In genomic region chr9:88753691-88754367, GRCh38 we compare ENCODE assay signal across 22 cellular contexts.
DNase-seq lines count a peak whose midpoint lies in the region; ATAC-seq and TF ChIP-seq lines count a peak whose summit lies in the region.
"Had no signal": no experiment of that assay in that cellular context is flagged by ENCODE, and none has a peak within 500 bp of the region (broad histone marks: within the 10 kb centered on the region; RNA-seq: fewer than 3 reads in every experiment).

No MANE protein-coding gene starts in this region.

- H3K9ac ChIP-seq in BLaER1 treated with 17β-estradiol and CSF1 and Interleukin-3, amounts not matched to agents 10 nM and 100 nM, result peak overlapping the region in 1 of 11 experiments; percentile 39; a peak in 1 of 22 replicates
- no peak overlapping the region for H3K9ac ChIP-seq in neural progenitor cell

- no peaks in the 10 kb centered on the region for H3K79me2 ChIP-seq in neural progenitor cell (ENCODE audit: low read depth)

- H3K4me1 Mint-ChIP-seq in neural progenitor cell, result peaks cover 33% of the 10 kb centered on the region
- peaks cover 7% of the 10 kb centered on the region for H3K4me1 Mint-ChIP-seq in WTC11

- H3K36me3 Mint-ChIP-seq in neural progenitor cell (peaks cover 2% of the 10 kb centered on the region), WTC11 (peaks cover 5% of the 10 kb centered on the region; the same call in 1 of the 2 replicates)
- H3K36me3 Mint-ChIP-seq: CD8-positive, alpha-beta T cell had no signal

- peaks cover 7% of the 10 kb centered on the region for H3K27me3 Mint-ChIP-seq in neural progenitor cell (ENCODE audit: insufficient read depth, low read depth)
- H3K27me3 Mint-ChIP-seq in WTC11 (ENCODE audit: low read depth), result no peaks in the 10 kb centered on the region

- peaks cover 13% of the 10 kb centered on the region for H3K9me3 Mint-ChIP-seq in neural progenitor cell
- peaks cover 19% of the 10 kb centered on the region for H3K9me3 Mint-ChIP-seq in WTC11
- H3K9me3 Mint-ChIP-seq: CD8-positive, alpha-beta T cell had no signal

- no peak for TF ChIP-seq EP300 in upper lobe of left lung (IDR thresholded peaks at IDR 0.05)

- H3K4me3 Mint-ChIP-seq in neural progenitor cell (no peak overlapping the region), WTC11 (no peak overlapping the region)
- H3K4me3 Mint-ChIP-seq: CD8-positive, alpha-beta T cell had no signal

- TF ChIP-seq POLR2A in upper lobe of left lung (IDR thresholded peaks at IDR 0.05), result no peak

- DNase-seq in RPMI7951 (ENCODE audit: low read depth) (peak; percentile 28), heart right ventricle (peak in 1 of 2 donors; percentile 71), neural progenitor cell (ENCODE audit: low spot score) (no peak), WTC11 (ENCODE audit: low spot score) (no peak), upper lobe of left lung (no peak)
- DNase-seq in activated T-cell treated with anti-CD3 and anti-CD28 coated beads, Interleukin-2, amount 50 U/mL, for 48 hours, result no peak
- DNase-seq: activated CD4-positive, alpha-beta T cell treated with anti-CD3 and anti-CD28 coated beads, Interleukin-2, amount 50 U/mL, for 4 hours; activated naive CD4-positive, alpha-beta T cell treated with Interleukin-2 at 50 U/mL for 16 hours; amniotic stem cell; CD8-positive, alpha-beta T cell; esophagus squamous epithelium; left colon; MM.1S; NCI-H1436 treated with DMSO at 0.1 percent for 48 hours; NCI-H774; ovary; PC-9; stimulated activated naive CD4-positive, alpha-beta T cell treated with Interleukin-2 at 50 U/mL for 16 hours had no signal

- H3K36me3 ChIP-seq in BLaER1 treated with 17β-estradiol and CSF1 and Interleukin-3, amounts not matched to agents 10 nM and 100 nM, result no peaks in the 10 kb centered on the region
- H3K36me3 ChIP-seq in heart right ventricle (no peaks in the 10 kb centered on the region), neural progenitor cell (no peaks in the 10 kb centered on the region), upper lobe of left lung (no peaks in the 10 kb centered on the region)
- H3K36me3 ChIP-seq: cardiac muscle cell, esophagus squamous epithelium, ovary had no signal

- TF ChIP-seq CTCF in heart right ventricle (IDR thresholded peaks at IDR 0.05) (no peak), neural progenitor cell (IDR thresholded peaks at IDR 0.05) (no peak), WTC11 (IDR thresholded peaks at IDR 0.05) (no peak), upper lobe of left lung (IDR thresholded peaks at IDR 0.05) (no peak)

- H2AFZ ChIP-seq in neural progenitor cell (replicated peaks), result peak overlapping the region; percentile 64
- H2AFZ ChIP-seq: PC-9 had no signal

- H3K4me1 ChIP-seq in BLaER1 treated with 17β-estradiol and CSF1 and Interleukin-3, amounts not matched to agents 10 nM and 100 nM, result peaks cover 0 to 68% (median 38%) of the 10 kb centered on the region in 10 experiments; a peak in 16 of 20 replicates
- peaks cover 0 to 31% (median 18%) of the 10 kb centered on the region in 9 donors for H3K4me1 ChIP-seq in heart right ventricle
- H3K4me1 ChIP-seq in neural progenitor cell, result peaks cover 6% of the 10 kb centered on the region
- H3K4me1 ChIP-seq in upper lobe of left lung, result peaks cover 0 to 2% (median 0%) of the 10 kb centered on the region in 4 donors
- H3K4me1 ChIP-seq: esophagus squamous epithelium had no signal

- H3K9me3 ChIP-seq in BLaER1 treated with 17β-estradiol and CSF1 and Interleukin-3, amounts not matched to agents 10 nM and 100 nM (replicated peaks in 1 of 11), result peaks cover 10 to 27% (median 19%) of the 10 kb centered on the region in 11 experiments; a peak in 21 of 22 replicates
- H3K9me3 ChIP-seq in heart right ventricle (peaks cover 0 to 12% (median 0%) of the 10 kb centered on the region in 11 donors), neural progenitor cell (ENCODE audit: low read depth) (no peaks in the 10 kb centered on the region), upper lobe of left lung (no peaks in the 10 kb centered on the region)
- H3K9me3 ChIP-seq: esophagus squamous epithelium, ovary had no signal

- H3K27ac Mint-ChIP-seq in neural progenitor cell, result peak overlapping the region; percentile 29
- H3K27ac Mint-ChIP-seq in WTC11, result no peak overlapping the region
- H3K27ac Mint-ChIP-seq: CD8-positive, alpha-beta T cell had no signal

- POLR2A ChIA-PET in WTC11 (lab: Charles Lee), result no interaction called here

- peak overlapping the region in 1 of 11 experiments; percentile 21; a peak in 2 of 22 replicates for H3K27ac ChIP-seq in BLaER1 treated with 17β-estradiol and CSF1 and Interleukin-3, amounts not matched to agents 10 nM and 100 nM
- H3K27ac ChIP-seq in heart right ventricle (peak overlapping the region in 9 of 10 donors; percentile 10 to 69 (median 53)), neural progenitor cell (no peak overlapping the region), upper lobe of left lung (no peak overlapping the region)
- H3K27ac ChIP-seq: cardiac muscle cell, ovary, PC-9, VCaP had no signal

- CTCF ChIA-PET in WTC11 (lab: Charles Lee), result interaction anchor here (1.2 kb wide), 1 partner anchor 93 kb away, joined by 3 read pairs; no protein-coding TSS in a partner anchor

- intact Hi-C loops in heart right ventricle (cut with DNase I), result no loop called here

- peak; percentile 56 to 91 (median 78) for ATAC-seq in heart right ventricle
- ATAC-seq in WTC11, result no peak
- no peak for ATAC-seq in upper lobe of left lung (ENCODE audit: low FRiP score in 2 of 2)
- no peak for ATAC-seq in HG03565 (IDR thresholded peaks at IDR 0.05; ENCODE audit: unreplicated experiment)
- ATAC-seq: CD8-positive, alpha-beta T cell; left colon had no signal

- H3F3A ChIP-seq in neural progenitor cell (ENCODE audit: low read depth), result peaks cover 6% of the 10 kb centered on the region

- H3K4me3 ChIP-seq in BLaER1 treated with 17β-estradiol and CSF1 and Interleukin-3, amounts not matched to agents 10 nM and 100 nM, result no peak overlapping the region
- H3K4me3 ChIP-seq in heart right ventricle (no peak overlapping the region), neural progenitor cell (no peak overlapping the region), upper lobe of left lung (no peak overlapping the region)
- H3K4me3 ChIP-seq: cardiac muscle cell, esophagus squamous epithelium, ovary, PC-9 had no signal

- no peaks in the 10 kb centered on the region for H4K20me1 ChIP-seq in BLaER1 treated with 17β-estradiol and CSF1 and Interleukin-3, amounts not matched to agents 10 nM and 100 nM
- H4K20me1 ChIP-seq in neural progenitor cell (ENCODE audit: low read depth), result no peaks in the 10 kb centered on the region

- H3K27me3 ChIP-seq in BLaER1 treated with 17β-estradiol and CSF1 and Interleukin-3, amounts not matched to agents 10 nM and 100 nM, result no peaks in the 10 kb centered on the region
- H3K27me3 ChIP-seq in heart right ventricle (no peaks in the 10 kb centered on the region), neural progenitor cell (no peaks in the 10 kb centered on the region), upper lobe of left lung (no peaks in the 10 kb centered on the region)
- H3K27me3 ChIP-seq: cardiac muscle cell, esophagus squamous epithelium, ovary had no signal

- 46 to 56% methylated on average over 7 of the region's 7 CpGs for WGBS in heart right ventricle, 2 donors
- 40 to 49% methylated on average over 7 of the region's 7 CpGs for WGBS in upper lobe of left lung, 2 donors

- H3K4me2 ChIP-seq in BLaER1 treated with 17β-estradiol and CSF1 and Interleukin-3, amounts not matched to agents 10 nM and 100 nM, result peak overlapping the region in 10 of 11 experiments; percentile 9 to 88 (median 74); a peak in 17 of 22 replicates
- no peak overlapping the region for H3K4me2 ChIP-seq in neural progenitor cell
- H3K4me2 ChIP-seq: PC-9 had no signal

TF ChIP-seq in WTC11, 78 proteins besides CTCF, POLR2A, EP300 and RAD21 (continues in another document):
- no peak for TF ChIP-seq ZNF219 (CRISPR knock-in tag; IDR thresholded peaks at IDR 0.05; ENCODE audit: borderline replicate concordance)
- TF ChIP-seq MLX (CRISPR knock-in tag; IDR thresholded peaks at IDR 0.05), result no peak
- TF ChIP-seq ATF1 (CRISPR knock-in tag; IDR thresholded peaks at IDR 0.05), result no peak
- TF ChIP-seq ZNF396 (CRISPR knock-in tag; IDR thresholded peaks at IDR 0.05; ENCODE audit: borderline replicate concordance), result no peak
- no peak for TF ChIP-seq ERG (CRISPR knock-in tag; IDR thresholded peaks at IDR 0.05)
- TF ChIP-seq NR2C2 (CRISPR knock-in tag; IDR thresholded peaks at IDR 0.05), result no peak
- TF ChIP-seq NR3C1 (CRISPR knock-in tag; conservative IDR thresholded peaks at IDR 0.05; ENCODE audit: low read depth), result no peak
- TF ChIP-seq RORB (CRISPR knock-in tag; IDR thresholded peaks at IDR 0.05), result no peak
- TF ChIP-seq ZNF317 (CRISPR knock-in tag; IDR thresholded peaks at IDR 0.05; ENCODE audit: borderline replicate concordance, low read depth), result no peak

Comparison
In these comparisons a context has a peak if more than half of its experiments do, and no peak if none do; other contexts are left out.
1. H3K27ac ChIP-seq: peak in heart right ventricle (9 of 10); none in neural progenitor cell (single experiment) and upper lobe of left lung (0 of 4).
2. ATAC-seq: peak in heart right ventricle (8 of 8); none in WTC11 (single experiment), upper lobe of left lung (0 of 2) and HG03565 (single experiment).